In genomic region chr12:50112456-50113218, GRCh38 we compare ENCODE assay signal across 8 cellular contexts. TPM values are rescaled to one million over a fixed set of nuclear protein-coding genes. Genes with fewer than 3 reads are reported as not detected.
DNase-seq lines count a peak whose midpoint lies in the region; ATAC-seq and TF ChIP-seq lines count a peak whose summit lies in the region.

No MANE protein-coding gene starts in this region.

- intact Hi-C loops in heart right ventricle (cut with DNase I), result loop anchor here in 3 of 10 donors (5.0 to 10.0 kb wide), 3 partner anchors 52 to 290 kb away; partner anchors contain the start of genes CERS5 (in 2 of the 3) and LARP4 (in 1 of the 3)

- peaks cover 40% of the 10 kb centered on the region for H3K4me1 Mint-ChIP-seq in activated CD8-positive, alpha-beta T cell treated with anti-CD3 and anti-CD28 coated beads, Interleukin-2, amount 10 ng/mL, durations not matched to agents 7 days and 5 days (ENCODE audit: low read depth)

- H3K4me3 ChIP-seq in heart right ventricle, result peak overlapping the region; percentile 70 to 100 (median 96)
- H3K4me3 ChIP-seq in rectal smooth muscle tissue (ENCODE audit: low read length), result peak overlapping the region; percentile 94

- H3K9me3 Mint-ChIP-seq in activated CD8-positive, alpha-beta T cell treated with anti-CD3 and anti-CD28 coated beads, Interleukin-2, amount 10 ng/mL, durations not matched to agents 7 days and 5 days (ENCODE audit: insufficient read depth), result no peaks in the 10 kb centered on the region

- DNase-seq in NCI-H345 (lab: John Stamatoyannopoulos, UW) (peak; percentile 14), NCI-H345 treated with DMSO at 0.1 percent for 48 hours (lab: John Stamatoyannopoulos, UW; ENCODE audit: unreplicated experiment) (no peak), M059J (ENCODE audit: low read depth) (peak; percentile 60), heart right ventricle (peak in 1 of 2 donors; percentile 45), cortex of kidney (lab: John Stamatoyannopoulos, UW) (no peak)
- DNase-seq in activated CD8-positive, alpha-beta T cell treated with anti-CD3 and anti-CD28 coated beads, Interleukin-2, amount 10 ng/mL, durations not matched to agents 7 days and 5 days, result no peak

- 14 to 18% methylated on average over 26 of the region's 26 CpGs for WGBS in heart right ventricle, 2 donors

- H3K4me1 ChIP-seq in heart right ventricle (peaks cover 16 to 75% (median 58%) of the 10 kb centered on the region in 9 donors), rectal smooth muscle tissue (ENCODE audit: control insufficient read depth, insufficient read depth, low read length) (peaks cover 8% of the 10 kb centered on the region)

- ATAC-seq in activated CD8-positive, alpha-beta T cell treated with anti-CD3 and anti-CD28 coated beads, Interleukin-2, amount 10 ng/mL, durations not matched to agents 7 days and 5 days, result no peak
- ATAC-seq in heart right ventricle, result peak in 6 of 8 donors; percentile 1 to 5 (median 2)
- ATAC-seq in GM18502 (IDR thresholded peaks at IDR 0.05; ENCODE audit: poor library complexity, unreplicated experiment), result no peak

- no peaks in the 10 kb centered on the region for H3K9me3 ChIP-seq in heart right ventricle

- peak overlapping the region; percentile 89 for H3K9ac ChIP-seq in rectal smooth muscle tissue (ENCODE audit: low read length)

- H3K27ac ChIP-seq in heart right ventricle (peak overlapping the region; percentile 83 to 98 (median 94)), rectal smooth muscle tissue (ENCODE audit: low read depth, low read length) (peak overlapping the region; percentile 95)

- H3K27me3 ChIP-seq in heart right ventricle (no peaks in the 10 kb centered on the region), rectal smooth muscle tissue (ENCODE audit: control insufficient read depth, insufficient read depth, low read length) (no peaks in the 10 kb centered on the region)

- CTCF ChIA-PET in activated CD8-positive, alpha-beta T cell treated with anti-CD3 and anti-CD28 coated beads, Interleukin-2, amount 10 ng/mL, durations not matched to agents 7 days and 5 days (lab: Charles Lee), result interaction anchor here (0.6 to 7.0 kb wide), 36 partner anchors 11 to 392 kb away, joined by 3 to 144 read pairs (median 14); partner anchors contain the start of genes CERS5, DIP2B, GPD1 and LIMA1

- H3K27me3 Mint-ChIP-seq in activated CD8-positive, alpha-beta T cell treated with anti-CD3 and anti-CD28 coated beads, Interleukin-2, amount 10 ng/mL, durations not matched to agents 7 days and 5 days (ENCODE audit: low read depth), result no peaks in the 10 kb centered on the region

- H3K27ac Mint-ChIP-seq in activated CD8-positive, alpha-beta T cell treated with anti-CD3 and anti-CD28 coated beads, Interleukin-2, amount 10 ng/mL, durations not matched to agents 7 days and 5 days, result peak overlapping the region; percentile 99

- TF ChIP-seq CTCF in heart right ventricle (IDR thresholded peaks at IDR 0.05), result peak in 1 of 9 donors; percentile 9

- H3K4me3 Mint-ChIP-seq in activated CD8-positive, alpha-beta T cell treated with anti-CD3 and anti-CD28 coated beads, Interleukin-2, amount 10 ng/mL, durations not matched to agents 7 days and 5 days, result peak overlapping the region; percentile 95

- peaks cover 0 to 32% (median 0%) of the 10 kb centered on the region in 9 donors for H3K36me3 ChIP-seq in heart right ventricle
- H3K36me3 ChIP-seq in rectal smooth muscle tissue (ENCODE audit: control insufficient read depth, insufficient read depth, low read length), result peaks cover 2% of the 10 kb centered on the region

- H3K36me3 Mint-ChIP-seq in activated CD8-positive, alpha-beta T cell treated with anti-CD3 and anti-CD28 coated beads, Interleukin-2, amount 10 ng/mL, durations not matched to agents 7 days and 5 days (ENCODE audit: low read depth), result peaks cover 28% of the 10 kb centered on the region

- POLR2A ChIA-PET in activated CD8-positive, alpha-beta T cell treated with anti-CD3 and anti-CD28 coated beads, Interleukin-2, amount 10 ng/mL, durations not matched to agents 7 days and 5 days (lab: Charles Lee), result interaction anchor here (0.6 to 4.0 kb wide), 26 partner anchors 9 to 1703 kb away, joined by 3 to 44 read pairs (median 4); partner anchors contain the start of genes CERS5, GPD1, LIMA1 and RACGAP1

RNA-seq across cellular contexts. Expression of gene COX14, which starts 0.6 kb away (rescaled TPM):
- 67.6 and 72.0 TPM in 2 replicates for total RNA-seq in M059J (2014; rRNA removed; shearing (Covaris generic))
- total RNA-seq in activated CD8-positive, alpha-beta T cell treated with anti-CD3 and anti-CD28 coated beads, Interleukin-2, amount 10 ng/mL, durations not matched to agents 7 days and 5 days, result 10 to 100 TPM; 50.0 to 51.6 TPM
- 100 to 1,000 TPM; 144 to 239 (median 170) TPM for total RNA-seq in heart right ventricle
- polyA plus RNA-seq in heart right ventricle, result 100 to 1,000 TPM in 1 of 2 donors, 10 to 100 TPM in 1; 93.8 to 167 TPM

RNA-seq across cellular contexts. Expression of gene GPD1, which starts 8.8 kb away (rescaled TPM):
- total RNA-seq in M059J (2014; rRNA removed; shearing (Covaris generic)), result 0.20 TPM in 1 of 2 replicates, not detected in the other
- under 1 TPM; 0.23 to 0.82 TPM for total RNA-seq in activated CD8-positive, alpha-beta T cell treated with anti-CD3 and anti-CD28 coated beads, Interleukin-2, amount 10 ng/mL, durations not matched to agents 7 days and 5 days
- 10 to 100 TPM in 7 of 10 donors, 1 to 10 TPM in 3; 5.2 to 67.7 (median 15.5) TPM for total RNA-seq in heart right ventricle
- 10 to 100 TPM; 13.2 to 15.8 TPM for polyA plus RNA-seq in heart right ventricle

RNA-seq across cellular contexts. Expression of gene SMARCD1, which starts 27.5 kb away (rescaled TPM):
- total RNA-seq in M059J (2014; rRNA removed; shearing (Covaris generic)), result 48.7 and 52.9 TPM in 2 replicates
- total RNA-seq in activated CD8-positive, alpha-beta T cell treated with anti-CD3 and anti-CD28 coated beads, Interleukin-2, amount 10 ng/mL, durations not matched to agents 7 days and 5 days, result 10 to 100 TPM; 72.3 to 78.1 TPM
- total RNA-seq in heart right ventricle, result 10 to 100 TPM; 13.3 to 24.0 (median 17.4) TPM
- 10 to 100 TPM; 12.0 to 13.0 TPM for polyA plus RNA-seq in heart right ventricle

RNA-seq across cellular contexts. Expression of gene CERS5, which starts 54.5 kb away (rescaled TPM):
- total RNA-seq in M059J (2014; rRNA removed; shearing (Covaris generic)), result 26.1 and 28.9 TPM in 2 replicates
- 10 to 100 TPM; 38.7 to 40.6 TPM for total RNA-seq in activated CD8-positive, alpha-beta T cell treated with anti-CD3 and anti-CD28 coated beads, Interleukin-2, amount 10 ng/mL, durations not matched to agents 7 days and 5 days
- total RNA-seq in heart right ventricle, result 10 to 100 TPM in 8 of 10 donors, 1 to 10 TPM in 2; 8.3 to 15.6 (median 11.4) TPM
- 10 to 100 TPM; 19.2 to 51.7 TPM for polyA plus RNA-seq in heart right ventricle

RNA-seq across cellular contexts. Expression of gene ASIC1, which starts 55.2 kb away (rescaled TPM):
- 0.69 and 4.2 TPM in 2 replicates for total RNA-seq in M059J (2014; rRNA removed; shearing (Covaris generic))
- total RNA-seq in activated CD8-positive, alpha-beta T cell treated with anti-CD3 and anti-CD28 coated beads, Interleukin-2, amount 10 ng/mL, durations not matched to agents 7 days and 5 days, result 10 to 100 TPM; 25.4 to 27.9 TPM
- 1 to 10 TPM in 4 of 10 donors, under 1 TPM in 6; 0.17 to 1.6 (median 0.82) TPM for total RNA-seq in heart right ventricle
- polyA plus RNA-seq in heart right ventricle, result under 1 TPM; 0.59 to 0.74 TPM

Comparison
In these comparisons a context has a peak if more than half of its experiments do, and no peak if none do; other contexts are left out.
1. DNase-seq: peak in NCI-H345 (single experiment) and M059J (single experiment); none in NCI-H345 treated with DMSO at 0.1 percent for 48 hours (single experiment), activated CD8-positive, alpha-beta T cell treated with anti-CD3 and anti-CD28 coated beads, Interleukin-2, amount 10 ng/mL, durations not matched to agents 7 days and 5 days (single experiment) and cortex of kidney (single experiment).
2. ATAC-seq: peak in heart right ventricle (6 of 8); none in activated CD8-positive, alpha-beta T cell treated with anti-CD3 and anti-CD28 coated beads, Interleukin-2, amount 10 ng/mL, durations not matched to agents 7 days and 5 days (single experiment) and GM18502 (single experiment).